1 cellular context compared by ENCODE assay signal in the genomic region with DNA sequence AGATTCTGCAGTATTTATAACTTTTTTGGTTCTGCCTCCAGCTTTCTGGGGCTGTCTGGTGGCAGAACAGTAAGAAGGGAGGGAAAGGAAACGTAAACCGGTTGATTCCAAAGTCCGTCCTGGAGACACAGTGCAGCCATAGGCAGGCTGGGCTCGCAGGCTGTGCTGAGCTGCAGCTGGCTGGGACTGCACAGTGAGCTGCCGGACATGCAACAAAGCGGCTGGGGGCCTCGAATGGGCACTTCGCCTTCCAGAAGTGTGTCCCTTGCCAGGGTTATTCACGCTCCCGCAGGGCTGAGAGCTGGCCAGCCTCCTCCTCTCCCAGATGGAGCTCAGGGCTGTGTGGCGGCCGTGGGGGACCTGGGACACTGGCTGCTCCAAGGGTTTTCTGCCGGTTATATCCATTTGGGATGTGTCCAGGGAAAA.
TF ChIP-seq lines count a peak whose summit lies in the region.

No MANE protein-coding gene starts in this region.

TF ChIP-seq in GM23338, 12 proteins besides CTCF, POLR2A, EP300 and RAD21 (continued from another document):
- TF ChIP-seq, protein P1, sequence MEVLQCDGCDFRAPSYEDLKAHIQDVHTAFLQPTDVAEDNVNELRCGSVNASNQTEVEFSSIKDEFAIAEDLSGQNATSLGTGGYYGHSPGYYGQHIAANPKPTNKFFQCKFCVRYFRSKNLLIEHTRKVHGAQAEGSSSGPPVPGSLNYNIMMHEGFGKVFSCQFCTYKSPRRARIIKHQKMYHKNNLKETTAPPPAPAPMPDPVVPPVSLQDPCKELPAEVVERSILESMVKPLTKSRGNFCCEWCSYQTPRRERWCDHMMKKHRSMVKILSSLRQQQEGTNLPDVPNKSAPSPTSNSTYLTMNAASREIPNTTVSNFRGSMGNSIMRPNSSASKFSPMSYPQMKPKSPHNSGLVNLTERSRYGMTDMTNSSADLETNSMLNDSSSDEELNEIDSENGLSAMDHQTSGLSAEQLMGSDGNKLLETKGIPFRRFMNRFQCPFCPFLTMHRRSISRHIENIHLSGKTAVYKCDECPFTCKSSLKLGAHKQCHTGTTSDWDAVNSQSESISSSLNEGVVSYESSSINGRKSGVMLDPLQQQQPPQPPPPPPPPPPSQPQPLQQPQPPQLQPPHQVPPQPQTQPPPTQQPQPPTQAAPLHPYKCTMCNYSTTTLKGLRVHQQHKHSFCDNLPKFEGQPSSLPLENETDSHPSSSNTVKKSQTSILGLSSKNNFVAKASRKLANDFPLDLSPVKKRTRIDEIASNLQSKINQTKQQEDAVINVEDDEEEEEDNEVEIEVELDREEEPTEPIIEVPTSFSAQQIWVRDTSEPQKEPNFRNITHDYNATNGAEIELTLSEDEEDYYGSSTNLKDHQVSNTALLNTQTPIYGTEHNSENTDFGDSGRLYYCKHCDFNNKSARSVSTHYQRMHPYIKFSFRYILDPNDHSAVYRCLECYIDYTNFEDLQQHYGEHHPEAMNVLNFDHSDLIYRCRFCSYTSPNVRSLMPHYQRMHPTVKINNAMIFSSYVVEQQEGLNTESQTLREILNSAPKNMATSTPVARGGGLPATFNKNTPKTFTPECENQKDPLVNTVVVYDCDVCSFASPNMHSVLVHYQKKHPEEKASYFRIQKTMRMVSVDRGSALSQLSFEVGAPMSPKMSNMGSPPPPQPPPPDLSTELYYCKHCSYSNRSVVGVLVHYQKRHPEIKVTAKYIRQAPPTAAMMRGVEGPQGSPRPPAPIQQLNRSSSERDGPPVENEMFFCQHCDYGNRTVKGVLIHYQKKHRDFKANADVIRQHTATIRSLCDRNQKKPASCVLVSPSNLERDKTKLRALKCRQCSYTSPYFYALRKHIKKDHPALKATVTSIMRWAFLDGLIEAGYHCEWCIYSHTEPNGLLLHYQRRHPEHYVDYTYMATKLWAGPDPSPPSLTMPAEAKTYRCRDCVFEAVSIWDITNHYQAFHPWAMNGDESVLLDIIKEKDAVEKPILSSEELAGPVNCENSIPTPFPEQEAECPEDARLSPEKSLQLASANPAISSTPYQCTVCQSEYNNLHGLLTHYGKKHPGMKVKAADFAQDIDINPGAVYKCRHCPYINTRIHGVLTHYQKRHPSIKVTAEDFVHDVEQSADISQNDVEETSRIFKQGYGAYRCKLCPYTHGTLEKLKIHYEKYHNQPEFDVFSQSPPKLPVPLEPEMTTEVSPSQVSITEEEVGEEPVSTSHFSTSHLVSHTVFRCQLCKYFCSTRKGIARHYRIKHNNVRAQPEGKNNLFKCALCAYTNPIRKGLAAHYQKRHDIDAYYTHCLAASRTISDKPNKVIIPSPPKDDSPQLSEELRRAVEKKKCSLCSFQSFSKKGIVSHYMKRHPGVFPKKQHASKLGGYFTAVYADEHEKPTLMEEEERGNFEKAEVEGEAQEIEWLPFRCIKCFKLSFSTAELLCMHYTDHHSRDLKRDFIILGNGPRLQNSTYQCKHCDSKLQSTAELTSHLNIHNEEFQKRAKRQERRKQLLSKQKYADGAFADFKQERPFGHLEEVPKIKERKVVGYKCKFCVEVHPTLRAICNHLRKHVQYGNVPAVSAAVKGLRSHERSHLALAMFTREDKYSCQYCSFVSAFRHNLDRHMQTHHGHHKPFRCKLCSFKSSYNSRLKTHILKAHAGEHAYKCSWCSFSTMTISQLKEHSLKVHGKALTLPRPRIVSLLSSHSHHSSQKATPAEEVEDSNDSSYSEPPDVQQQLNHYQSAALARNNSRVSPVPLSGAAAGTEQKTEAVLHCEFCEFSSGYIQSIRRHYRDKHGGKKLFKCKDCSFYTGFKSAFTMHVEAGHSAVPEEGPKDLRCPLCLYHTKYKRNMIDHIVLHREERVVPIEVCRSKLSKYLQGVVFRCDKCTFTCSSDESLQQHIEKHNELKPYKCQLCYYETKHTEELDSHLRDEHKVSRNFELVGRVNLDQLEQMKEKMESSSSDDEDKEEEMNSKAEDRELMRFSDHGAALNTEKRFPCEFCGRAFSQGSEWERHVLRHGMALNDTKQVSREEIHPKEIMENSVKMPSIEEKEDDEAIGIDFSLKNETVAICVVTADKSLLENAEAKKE (CRISPR knock-in tag; IDR thresholded peaks at IDR 0.05), result no peak
- TF ChIP-seq JUNB (IDR thresholded peaks at IDR 0.05; ENCODE audit: unreplicated experiment), result no peak
- no peak for TF ChIP-seq EZH2 (IDR thresholded peaks at IDR 0.05; ENCODE audit: low read depth, unreplicated experiment)
- TF ChIP-seq CREB1 (CRISPR knock-in tag; IDR thresholded peaks at IDR 0.05; ENCODE audit: low read depth), result no peak
- TF ChIP-seq POLR2AphosphoS5 (IDR thresholded peaks at IDR 0.05; ENCODE audit: low read depth), result no peak
- no peak for TF ChIP-seq EZH2phosphoT487 (IDR thresholded peaks at IDR 0.05; ENCODE audit: unreplicated experiment)
- no peak for TF ChIP-seq ZNF114 (CRISPR knock-in tag; IDR thresholded peaks at IDR 0.05)
- no peak for TF ChIP-seq ZNF331 (CRISPR knock-in tag; IDR thresholded peaks at IDR 0.05; ENCODE audit: low read depth)
- no peak for TF ChIP-seq NANOG (IDR thresholded peaks at IDR 0.05; ENCODE audit: borderline replicate concordance)
